Comparison of ENCODE assay signal across 8 cellular contexts in the genomic region with DNA sequence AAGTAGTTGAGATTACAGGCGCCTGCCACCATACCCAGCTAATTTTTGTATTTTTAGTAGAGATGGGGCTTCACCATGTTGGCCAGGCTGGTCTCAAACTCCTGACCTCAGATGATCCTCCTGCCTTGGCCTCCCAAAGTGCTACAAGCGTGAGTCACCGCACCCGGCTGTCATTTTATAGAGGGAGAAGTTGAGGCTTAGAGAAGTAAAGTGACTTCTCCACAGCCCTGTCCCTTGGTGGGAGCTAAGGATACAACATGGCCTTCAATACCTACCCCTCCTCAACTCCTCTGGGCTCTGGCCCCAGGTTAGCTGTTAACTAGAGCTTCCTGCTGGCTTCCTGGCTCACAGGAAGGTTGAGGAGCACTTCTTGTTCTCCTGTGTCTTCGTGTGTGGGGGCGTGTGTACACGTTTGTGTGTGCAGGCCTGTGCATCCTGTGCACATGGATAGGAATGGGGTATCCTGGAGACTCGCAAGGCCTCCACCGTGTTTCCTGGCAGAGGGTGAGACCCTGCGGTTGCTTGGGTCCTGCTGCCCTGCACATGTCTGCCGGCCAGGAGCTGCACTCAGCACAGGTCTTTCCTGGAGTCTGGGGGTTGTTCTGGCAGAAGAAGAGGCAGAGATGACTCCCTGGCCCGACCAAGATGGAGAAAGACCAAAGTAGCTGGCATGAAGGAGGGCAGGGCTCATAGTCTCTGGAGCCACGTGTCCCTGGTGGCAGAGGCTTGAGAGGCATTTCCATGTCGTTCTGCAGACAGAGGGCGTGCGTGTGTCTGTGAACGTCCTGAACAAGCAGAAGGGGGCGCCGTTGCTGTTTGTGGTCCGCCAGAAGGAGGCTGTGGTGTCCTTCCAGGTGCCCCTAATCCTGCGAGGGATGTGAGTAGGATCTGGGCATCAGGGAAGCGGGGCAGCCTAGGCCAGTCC. TPM values are rescaled to one million over a fixed set of nuclear protein-coding genes. Genes with fewer than 3 reads are reported as not detected.
A peak's percentile ranks its signal among the peaks of the same experiment; 100 is the strongest.
DNase-seq lines count a peak whose midpoint lies in the region; ATAC-seq, FAIRE-seq and TF ChIP-seq lines count a peak whose summit lies in the region.

No MANE protein-coding gene starts in this region.

- H3K9ac ChIP-seq in GM23248, result peak overlapping the region; percentile 86; the same call in 1 of the 2 replicates

- H4K20me1 ChIP-seq in GM23248 (ENCODE audit: insufficient read depth) (no peaks in the 10 kb centered on the region), PC-9 (ENCODE audit: insufficient read depth) (no peaks in the 10 kb centered on the region)

- in situ Hi-C loops in GM23248 (cut with MboI), result no loop called here

- CTCF ChIA-PET in PC-9 (lab: Charles Lee), result no interaction called here

- H2AFZ ChIP-seq in GM23248, result no peak overlapping the region; the same call in 1 of the 2 replicates
- H2AFZ ChIP-seq in PC-9, result no peak overlapping the region

- H3K4me1 Mint-ChIP-seq in CD14-positive monocyte, result peaks cover 39% of the 10 kb centered on the region

- H3K27me3 ChIP-seq in GM23248 (replicated peaks; ENCODE audit: insufficient read depth) (no peaks in the 10 kb centered on the region), PC-9 (ENCODE audit: insufficient read depth, low read depth) (no peaks in the 10 kb centered on the region), pancreas (no peaks in the 10 kb centered on the region), upper lobe of right lung (no peaks in the 10 kb centered on the region)

- no peak for FAIRE-seq in pancreas (lab: Jason Lieb, UNC)

- POLR2A ChIA-PET in PC-9 (lab: Charles Lee; ENCODE audit: unreplicated experiment), result interaction anchor here (0.6 kb wide), 1 partner anchor 360 kb away, joined by 37 read pairs; no protein-coding TSS in a partner anchor

- no TSS peak for BruUV-seq in PC-9 (replicated peaks; lab: Mats Ljungman, UMichigan)

- intact Hi-C loops in CD14-positive monocyte (cut with micrococcal nuclease) (loop anchor here (5.0 kb wide), 2 partner anchors 41 to 46 kb away; no protein-coding TSS in a partner anchor), PC-9 (cut with micrococcal nuclease; ENCODE audit: unreplicated experiment) (no loop called here), pancreas (cut with DNase I) (loop anchor here in 1 of 3 donors (5.0 kb wide), 1 partner anchor 41 kb away; no protein-coding TSS in a partner anchor), upper lobe of right lung (cut with DNase I) (no loop called here)

- H3K36me3 ChIP-seq in GM23248 (ENCODE audit: low read depth) (no peaks in the 10 kb centered on the region), PC-9 (ENCODE audit: low read depth) (no peaks in the 10 kb centered on the region), pancreas (peaks cover 0 to 10% (median 4%) of the 10 kb centered on the region in 3 donors), upper lobe of right lung (peaks cover 26% of the 10 kb centered on the region)

- peak overlapping the region; percentile 95 for H3K4me3 ChIP-seq in GM23248
- no peak overlapping the region for H3K4me3 ChIP-seq in PC-9
- peak overlapping the region in 2 of 4 donors; percentile 82 to 86 for H3K4me3 ChIP-seq in pancreas
- no peak overlapping the region for H3K4me3 ChIP-seq in upper lobe of right lung

- no peak overlapping the region for H3K27ac ChIP-seq in GM23248
- no peak overlapping the region for H3K27ac ChIP-seq in PC-9
- H3K27ac ChIP-seq in pancreas, result peak overlapping the region in 3 of 4 donors; percentile 7 to 98 (median 92)
- H3K27ac ChIP-seq in upper lobe of right lung, result peak overlapping the region; percentile 3

- H3K9me2 ChIP-seq in GM23248 (ENCODE audit: insufficient read depth) (no peaks in the 10 kb centered on the region), PC-9 (ENCODE audit: insufficient read depth) (no peaks in the 10 kb centered on the region)

- peaks cover 0 to 4% (median 0%) of the 10 kb centered on the region in 3 donors for H3K27me3 Mint-ChIP-seq in CD14-positive monocyte (ENCODE audit: low read depth in 3 of 3)

- H3F3A ChIP-seq in GM23248 (ENCODE audit: insufficient read depth) (peaks cover 15% of the 10 kb centered on the region; the same call in 1 of the 2 replicates), PC-9 (ENCODE audit: insufficient read depth, low read depth) (peaks cover 10% of the 10 kb centered on the region; the same call in 1 of the 2 replicates)

- peak; percentile 43 to 62 (median 60) for ATAC-seq in pancreas
- ATAC-seq in upper lobe of right lung, result peak; percentile 76

- 55 to 62% methylated on average over 21 to 22 of the region's 22 CpGs for WGBS in GM23248 (ENCODE audit: low coverage in 1 of 2, low lambda C conversion rate in 2 of 2, missing lambda C conversion rate in 2 of 2), 2 experiments
- 31 to 36% methylated on average over 21 to 22 of the region's 22 CpGs for WGBS in pancreas, 2 donors

- H3K36me3 Mint-ChIP-seq in CD14-positive monocyte, result peaks cover 32 to 44% of the 10 kb centered on the region in 2 donors

- peak overlapping the region; percentile 96 to 98 for H3K4me3 Mint-ChIP-seq in CD14-positive monocyte

- H3K9me3 ChIP-seq in GM23248 (ENCODE audit: low read depth) (no peaks in the 10 kb centered on the region), PC-9 (ENCODE audit: insufficient read depth, low read depth) (no peaks in the 10 kb centered on the region), pancreas (no peaks in the 10 kb centered on the region), upper lobe of right lung (no peaks in the 10 kb centered on the region)

- peak; percentile 76 for DNase-seq in CD14-positive monocyte (ENCODE audit: low spot score)
- DNase-seq in GM23248, result peak; percentile 87
- no peak for DNase-seq in PC-9
- peak; percentile 59 for DNase-seq in activated naive CD4-positive, alpha-beta T cell treated with Interleukin-2 at 50 U/mL for 16 hours
- DNase-seq in globus pallidus (ENCODE audit: low spot score), result peak; percentile 84
- peak; percentile 81 to 92 (median 84) for DNase-seq in pancreas
- peak; percentile 86 for DNase-seq in upper lobe of right lung
- DNase-seq in HK-2 (ENCODE audit: unreplicated experiment), result no peak

- H3K79me2 ChIP-seq in GM23248 (ENCODE audit: insufficient read depth) (peaks cover 21% of the 10 kb centered on the region), PC-9 (ENCODE audit: low read depth) (no peaks in the 10 kb centered on the region)

- peak overlapping the region in 6 of 7 donors; percentile 40 to 96 (median 77) for H3K27ac Mint-ChIP-seq in CD14-positive monocyte

- H3K4me1 ChIP-seq in GM23248 (ENCODE audit: insufficient read depth) (peaks cover 20% of the 10 kb centered on the region), PC-9 (replicated peaks; ENCODE audit: insufficient read depth) (peaks cover 19% of the 10 kb centered on the region), pancreas (peaks cover 8 to 36% (median 18%) of the 10 kb centered on the region in 3 donors), upper lobe of right lung (peaks cover 31% of the 10 kb centered on the region)

- H3K4me2 ChIP-seq in GM23248 (ENCODE audit: unreplicated experiment) (peak overlapping the region; percentile 97), PC-9 (no peak overlapping the region)

- TF ChIP-seq CTCF in CD14-positive monocyte (IDR thresholded peaks at IDR 0.05) (peak; percentile 85), PC-9 (conservative IDR thresholded peaks at IDR 0.05) (peak; percentile 25; the same call in 1 of the 2 replicates), pancreas (IDR thresholded peaks at IDR 0.05) (peak; percentile 29 to 56 (median 48)), upper lobe of right lung (IDR thresholded peaks at IDR 0.05) (peak; percentile 55)

- no peaks in the 10 kb centered on the region for H3K9me3 Mint-ChIP-seq in CD14-positive monocyte

RNA-seq across cellular contexts. Expression of gene SIDT2, which starts 2.4 kb away (rescaled TPM):
- polyA plus RNA-seq in CD14-positive monocyte (10 to 100 TPM; 21.8 to 41.8 TPM), GM23248 (2016; fragmentation: Nextera tagmentation; extraction: Ambion mirVana) (11.6 and 13.1 TPM in 2 replicates), pancreas (10 to 100 TPM; 47.4 to 97.5 TPM)
- total RNA-seq in GM23248 (2014; rRNA removed; shearing (Covaris generic)), result 15.7 TPM in 2 replicates
- total RNA-seq in PC-9 (2021) (20.1 and 20.3 TPM in 2 replicates), pancreas (100 to 1,000 TPM in 2 of 6 donors, 10 to 100 TPM in 4; 61.9 to 153 (median 82.5) TPM), upper lobe of right lung (107 TPM)

RNA-seq across cellular contexts. Expression of gene TAGLN, which starts 18.2 kb away (rescaled TPM):
- polyA plus RNA-seq in CD14-positive monocyte, result 1 to 10 TPM; 3.6 to 4.0 TPM
- total RNA-seq in GM23248 (2014; rRNA removed; shearing (Covaris generic)), result 2,401 and 2,613 TPM in 2 replicates
- 1,454 and 1,484 TPM in 2 replicates for polyA plus RNA-seq in GM23248 (2016; fragmentation: Nextera tagmentation; extraction: Ambion mirVana)
- 11.0 and 16.9 TPM in 2 replicates for total RNA-seq in PC-9 (2021)
- total RNA-seq in pancreas, result 100 to 1,000 TPM in 1 of 6 donors, 10 to 100 TPM in 5; 24.1 to 100 (median 59.6) TPM
- polyA plus RNA-seq in pancreas, result 100 to 1,000 TPM; 363 to 430 TPM
- total RNA-seq in upper lobe of right lung, result 465 TPM

RNA-seq across cellular contexts. Expression of gene PAFAH1B2, which starts 36.8 kb away (rescaled TPM):
- polyA plus RNA-seq in CD14-positive monocyte (10 to 100 TPM; 23.7 to 25.1 TPM), GM23248 (2016; fragmentation: Nextera tagmentation; extraction: Ambion mirVana) (116 and 120 TPM in 2 replicates), pancreas (10 to 100 TPM; 14.8 to 19.4 TPM)
- total RNA-seq in GM23248 (2014; rRNA removed; shearing (Covaris generic)), result 124 and 140 TPM in 2 replicates
- total RNA-seq in PC-9 (2021) (83.7 and 91.3 TPM in 2 replicates), pancreas (10 to 100 TPM; 21.8 to 47.7 (median 29.1) TPM), upper lobe of right lung (86.9 TPM)

RNA-seq across cellular contexts. Expression of gene PCSK7, which starts 51.0 kb away (rescaled TPM):
- polyA plus RNA-seq in CD14-positive monocyte (1 to 10 TPM; 6.1 to 9.5 TPM), GM23248 (2016; fragmentation: Nextera tagmentation; extraction: Ambion mirVana) (29.7 and 31.6 TPM in 2 replicates), pancreas (10 to 100 TPM; 27.2 to 44.2 TPM)
- total RNA-seq in GM23248 (2014; rRNA removed; shearing (Covaris generic)), result 58.8 and 68.7 TPM in 2 replicates
- total RNA-seq in PC-9 (2021) (41.6 and 50.4 TPM in 2 replicates), pancreas (10 to 100 TPM; 20.3 to 36.5 (median 27.3) TPM), upper lobe of right lung (57.8 TPM)

RNA-seq across cellular contexts. Expression of gene RNF214, which starts 51.5 kb away (rescaled TPM):
- polyA plus RNA-seq in CD14-positive monocyte, result 1 to 10 TPM; 6.4 to 7.8 TPM
- total RNA-seq in GM23248 (2014; rRNA removed; shearing (Covaris generic)), result 5.8 and 13.9 TPM in 2 replicates
- polyA plus RNA-seq in GM23248 (2016; fragmentation: Nextera tagmentation; extraction: Ambion mirVana), result 11.3 and 12.6 TPM in 2 replicates
- 27.2 and 28.1 TPM in 2 replicates for total RNA-seq in PC-9 (2021)
- 10 to 100 TPM; 14.0 to 23.8 (median 20.8) TPM for total RNA-seq in pancreas
- polyA plus RNA-seq in pancreas, result 10 to 100 TPM; 15.7 to 17.8 TPM
- 27.1 TPM for total RNA-seq in upper lobe of right lung

Comparison
In these comparisons a context has a peak if more than half of its experiments do, and no peak if none do; other contexts are left out.
1. DNase-seq: peak in CD14-positive monocyte (single experiment), GM23248 (single experiment), activated naive CD4-positive, alpha-beta T cell treated with Interleukin-2 at 50 U/mL for 16 hours (single experiment), globus pallidus (single experiment), pancreas (6 of 6) and upper lobe of right lung (single experiment); none in PC-9 (0 of 2) and HK-2 (single experiment).
2. CTCF ChIP-seq: peak in every context shown above with its lines; median percentile 85 in CD14-positive monocyte; 55 in upper lobe of right lung; 48 in pancreas; 25 in PC-9.
3. H3K27ac ChIP-seq: peak in pancreas (3 of 4) and upper lobe of right lung (single experiment); none in GM23248 (single experiment) and PC-9 (single experiment).
4. intact Hi-C loops: an anchor here in CD14-positive monocyte (5.0 kb wide); none called in PC-9 and upper lobe of right lung.